In genomic region chr18:42038936-42039335, GRCh38 we compare ENCODE assay signal across 1 cellular context.
A peak's percentile ranks its signal among the peaks of the same experiment; 100 is the strongest.
TF ChIP-seq lines count a peak whose summit lies in the region.

No MANE protein-coding gene starts in this region.

TF ChIP-seq in SK-N-SH, 30 proteins besides CTCF, POLR2A, EP300 and RAD21 (continued from another document):
- TF ChIP-seq, protein P1, sequence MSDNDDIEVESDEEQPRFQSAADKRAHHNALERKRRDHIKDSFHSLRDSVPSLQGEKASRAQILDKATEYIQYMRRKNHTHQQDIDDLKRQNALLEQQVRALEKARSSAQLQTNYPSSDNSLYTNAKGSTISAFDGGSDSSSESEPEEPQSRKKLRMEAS (IDR thresholded peaks at IDR 0.05; ENCODE audit: low read depth): peak; percentile 47; the same call in 1 of the 2 replicates
- no peak for TF ChIP-seq EZH2phosphoT487 (IDR thresholded peaks at IDR 0.05; ENCODE audit: borderline replicate concordance, low read depth)
- TF ChIP-seq, protein P2, sequence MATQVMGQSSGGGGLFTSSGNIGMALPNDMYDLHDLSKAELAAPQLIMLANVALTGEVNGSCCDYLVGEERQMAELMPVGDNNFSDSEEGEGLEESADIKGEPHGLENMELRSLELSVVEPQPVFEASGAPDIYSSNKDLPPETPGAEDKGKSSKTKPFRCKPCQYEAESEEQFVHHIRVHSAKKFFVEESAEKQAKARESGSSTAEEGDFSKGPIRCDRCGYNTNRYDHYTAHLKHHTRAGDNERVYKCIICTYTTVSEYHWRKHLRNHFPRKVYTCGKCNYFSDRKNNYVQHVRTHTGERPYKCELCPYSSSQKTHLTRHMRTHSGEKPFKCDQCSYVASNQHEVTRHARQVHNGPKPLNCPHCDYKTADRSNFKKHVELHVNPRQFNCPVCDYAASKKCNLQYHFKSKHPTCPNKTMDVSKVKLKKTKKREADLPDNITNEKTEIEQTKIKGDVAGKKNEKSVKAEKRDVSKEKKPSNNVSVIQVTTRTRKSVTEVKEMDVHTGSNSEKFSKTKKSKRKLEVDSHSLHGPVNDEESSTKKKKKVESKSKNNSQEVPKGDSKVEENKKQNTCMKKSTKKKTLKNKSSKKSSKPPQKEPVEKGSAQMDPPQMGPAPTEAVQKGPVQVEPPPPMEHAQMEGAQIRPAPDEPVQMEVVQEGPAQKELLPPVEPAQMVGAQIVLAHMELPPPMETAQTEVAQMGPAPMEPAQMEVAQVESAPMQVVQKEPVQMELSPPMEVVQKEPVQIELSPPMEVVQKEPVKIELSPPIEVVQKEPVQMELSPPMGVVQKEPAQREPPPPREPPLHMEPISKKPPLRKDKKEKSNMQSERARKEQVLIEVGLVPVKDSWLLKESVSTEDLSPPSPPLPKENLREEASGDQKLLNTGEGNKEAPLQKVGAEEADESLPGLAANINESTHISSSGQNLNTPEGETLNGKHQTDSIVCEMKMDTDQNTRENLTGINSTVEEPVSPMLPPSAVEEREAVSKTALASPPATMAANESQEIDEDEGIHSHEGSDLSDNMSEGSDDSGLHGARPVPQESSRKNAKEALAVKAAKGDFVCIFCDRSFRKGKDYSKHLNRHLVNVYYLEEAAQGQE (IDR thresholded peaks at IDR 0.05; ENCODE audit: low read depth, low read length): no peak
- TF ChIP-seq, protein P3, sequence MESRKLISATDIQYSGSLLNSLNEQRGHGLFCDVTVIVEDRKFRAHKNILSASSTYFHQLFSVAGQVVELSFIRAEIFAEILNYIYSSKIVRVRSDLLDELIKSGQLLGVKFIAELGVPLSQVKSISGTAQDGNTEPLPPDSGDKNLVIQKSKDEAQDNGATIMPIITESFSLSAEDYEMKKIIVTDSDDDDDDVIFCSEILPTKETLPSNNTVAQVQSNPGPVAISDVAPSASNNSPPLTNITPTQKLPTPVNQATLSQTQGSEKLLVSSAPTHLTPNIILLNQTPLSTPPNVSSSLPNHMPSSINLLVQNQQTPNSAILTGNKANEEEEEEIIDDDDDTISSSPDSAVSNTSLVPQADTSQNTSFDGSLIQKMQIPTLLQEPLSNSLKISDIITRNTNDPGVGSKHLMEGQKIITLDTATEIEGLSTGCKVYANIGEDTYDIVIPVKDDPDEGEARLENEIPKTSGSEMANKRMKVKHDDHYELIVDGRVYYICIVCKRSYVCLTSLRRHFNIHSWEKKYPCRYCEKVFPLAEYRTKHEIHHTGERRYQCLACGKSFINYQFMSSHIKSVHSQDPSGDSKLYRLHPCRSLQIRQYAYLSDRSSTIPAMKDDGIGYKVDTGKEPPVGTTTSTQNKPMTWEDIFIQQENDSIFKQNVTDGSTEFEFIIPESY (IDR thresholded peaks at IDR 0.05; ENCODE audit: borderline replicate concordance, low read depth): 0 out of 2 replicates have a peak, but pooled peaks have one; percentile 38
- TF ChIP-seq USF1 (IDR thresholded peaks at IDR 0.05; ENCODE audit: borderline replicate concordance, low read depth): no peak
- no peak for TF ChIP-seq NRF1 (IDR thresholded peaks at IDR 0.05; ENCODE audit: low read depth, low read length)
- TF ChIP-seq MXI1 (IDR thresholded peaks at IDR 0.05; ENCODE audit: low read depth, low read length): no peak
- TF ChIP-seq TAF1 (IDR thresholded peaks at IDR 0.05; ENCODE audit: borderline replicate concordance, low read depth, low read length): no peak
- peak; percentile 62; the same call in 1 of the 2 replicates for TF ChIP-seq TCF12 (IDR thresholded peaks at IDR 0.05)
- TF ChIP-seq FOXJ3 (CRISPR knock-in tag; IDR thresholded peaks at IDR 0.05): no peak
- 0 out of 2 replicates have a peak, but pooled peaks have one; percentile 31 for TF ChIP-seq GABPA (IDR thresholded peaks at IDR 0.05; ENCODE audit: low read depth)
- TF ChIP-seq USF2 (IDR thresholded peaks at IDR 0.05; ENCODE audit: borderline replicate concordance, low read depth, low read length): no peak
- no peak for TF ChIP-seq GATA2 (CRISPR knock-in tag; IDR thresholded peaks at IDR 0.05)
- no peak for TF ChIP-seq RXRA (IDR thresholded peaks at IDR 0.05; ENCODE audit: borderline replicate concordance, low read depth)
- TF ChIP-seq CHD2 (IDR thresholded peaks at IDR 0.05; ENCODE audit: low read length, partially characterized antibody): no peak
- peak; percentile 7; the same call in 1 of the 2 replicates for TF ChIP-seq NFIC (IDR thresholded peaks at IDR 0.05; ENCODE audit: borderline replicate concordance)
- TF ChIP-seq MEF2A (IDR thresholded peaks at IDR 0.05; ENCODE audit: borderline replicate concordance, low read depth): no peak
- peak; percentile 47; the same call in 1 of the 2 replicates for TF ChIP-seq POLR2AphosphoS5 (IDR thresholded peaks at IDR 0.05; ENCODE audit: low read depth, low read length)
- no peak for TF ChIP-seq SMC3 (IDR thresholded peaks at IDR 0.05; ENCODE audit: low read depth, low read length)
- no peak for TF ChIP-seq YY1 (IDR thresholded peaks at IDR 0.05; ENCODE audit: low read depth)
- no peak for TF ChIP-seq SIN3A (IDR thresholded peaks at IDR 0.05; ENCODE audit: borderline replicate concordance, low read depth, low read length)
TF ChIP-seq in SK-N-SH: peak in this region for 10.
